33 cellular contexts compared by ENCODE assay signal in the genomic region with DNA sequence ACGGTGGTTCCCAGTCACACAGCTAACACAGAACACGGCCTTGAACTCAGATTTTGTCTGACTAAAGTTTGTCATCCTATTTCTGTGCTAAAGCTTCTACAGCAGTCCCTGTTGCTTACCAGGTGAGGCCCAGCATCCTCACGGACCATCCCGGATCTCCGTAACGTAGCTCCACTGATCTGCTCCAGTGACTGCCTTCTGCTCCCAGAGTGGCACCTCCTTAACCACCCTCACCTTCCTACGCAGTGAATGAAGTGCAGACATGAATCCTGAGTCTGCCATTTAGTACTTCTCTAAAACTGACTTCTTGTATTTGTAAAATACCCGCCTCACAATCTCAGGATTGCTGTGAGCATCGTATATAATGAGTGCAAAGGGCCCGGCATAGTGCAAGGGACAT.
"Had no signal": no experiment of that assay in that cellular context is flagged by ENCODE, and none has a peak within 500 bp of the region (broad histone marks: within the 10 kb centered on the region; RNA-seq: fewer than 3 reads in every experiment).

No MANE protein-coding gene starts in this region.

- H3K36me3 Mint-ChIP-seq: activated naive CD8-positive, alpha-beta T cell; WTC11 had no signal

- H3K27ac ChIP-seq: adrenal gland, body of pancreas, coronary artery, esophagus muscularis mucosa, foreskin keratinocyte, gastrocnemius medialis, VCaP had no signal

- H3K27me3 ChIP-seq: adrenal gland, body of pancreas, esophagus muscularis mucosa, gastrocnemius medialis, heart left ventricle had no signal

- H3K4me3 Mint-ChIP-seq: activated CD4-positive, alpha-beta memory T cell treated with anti-CD3 and anti-CD28 coated beads, Interleukin-2, amount 10 ng/mL, durations not matched to agents 7 days and 5 days; activated CD4-positive, alpha-beta T cell treated with anti-CD3 and anti-CD28 coated beads, Interleukin-2, amount 10 ng/mL, durations not matched to agents 7 days and 5 days; activated naive CD8-positive, alpha-beta T cell; activated T-cell treated with anti-CD3 and anti-CD28 coated beads, Interleukin-2, amount 50 U/mL, for 4 hours; activated T-helper 17 cell treated with anti-CD3 and anti-CD28 coated beads, Interleukin-2, amount 50 U/mL, for 72 hours; central memory CD8-positive, alpha-beta T cell; effector memory CD8-positive, alpha-beta T cell; T-helper 17 cell; T-helper 2 cell treated with Interferon-gamma antibody and Interleukin-4, amounts not matched to agents 5 μg/mL and 100 μg/mL, for 36 hours; WTC11 had no signal

- H3K36me3 ChIP-seq: adrenal gland, esophagus muscularis mucosa, gastrocnemius medialis, heart left ventricle had no signal

- H3K9me3 ChIP-seq: adrenal gland, body of pancreas, esophagus muscularis mucosa, gastrocnemius medialis, heart left ventricle had no signal

- ATAC-seq: activated T-cell treated with anti-CD3 and anti-CD28 coated beads, Interleukin-2, amount 50 U/mL, for 4 hours; activated T-helper 17 cell treated with anti-CD3 and anti-CD28 coated beads, Interleukin-2, amount 50 U/mL, for 72 hours; body of pancreas; effector memory CD8-positive, alpha-beta T cell; foreskin keratinocyte; gastrocnemius medialis; heart left ventricle; T-helper 17 cell; WTC11 had no signal

- H3K9me3 Mint-ChIP-seq: activated CD4-positive, alpha-beta memory T cell treated with anti-CD3 and anti-CD28 coated beads, Interleukin-2, amount 10 ng/mL, durations not matched to agents 7 days and 5 days; activated CD4-positive, alpha-beta T cell treated with anti-CD3 and anti-CD28 coated beads, Interleukin-2, amount 10 ng/mL, durations not matched to agents 7 days and 5 days; activated T-cell treated with anti-CD3 and anti-CD28 coated beads, Interleukin-2, amount 50 U/mL, for 4 hours; activated T-helper 17 cell treated with anti-CD3 and anti-CD28 coated beads, Interleukin-2, amount 50 U/mL, for 72 hours; central memory CD8-positive, alpha-beta T cell; effector memory CD8-positive, alpha-beta T cell; T-helper 2 cell treated with Interferon-gamma antibody and Interleukin-4, amounts not matched to agents 5 μg/mL and 100 μg/mL, for 36 hours; WTC11 had no signal

- H3K4me3 ChIP-seq: adrenal gland, body of pancreas, coronary artery, esophagus muscularis mucosa, gastrocnemius medialis had no signal

- H3K4me1 Mint-ChIP-seq: central memory CD8-positive, alpha-beta T cell; T-helper 17 cell; WTC11 had no signal

- H3K27ac Mint-ChIP-seq: activated CD4-positive, alpha-beta memory T cell treated with anti-CD3 and anti-CD28 coated beads, Interleukin-2, amount 10 ng/mL, durations not matched to agents 7 days and 5 days; activated CD4-positive, alpha-beta T cell treated with anti-CD3 and anti-CD28 coated beads, Interleukin-2, amount 10 ng/mL, durations not matched to agents 7 days and 5 days; activated naive CD8-positive, alpha-beta T cell; activated T-helper 17 cell treated with anti-CD3 and anti-CD28 coated beads, Interleukin-2, amount 50 U/mL, for 72 hours; effector memory CD8-positive, alpha-beta T cell; T-helper 17 cell; T-helper 2 cell treated with Interferon-gamma antibody and Interleukin-4, amounts not matched to agents 5 μg/mL and 100 μg/mL, for 36 hours; WTC11 had no signal

- H3K27me3 Mint-ChIP-seq: activated CD4-positive, alpha-beta memory T cell treated with anti-CD3 and anti-CD28 coated beads, Interleukin-2, amount 10 ng/mL, durations not matched to agents 7 days and 5 days had no signal

- H3K4me1 ChIP-seq: adrenal gland, body of pancreas, esophagus muscularis mucosa, foreskin keratinocyte, gastrocnemius medialis had no signal

- DNase-seq: activated CD4-positive, alpha-beta memory T cell treated with anti-CD3 and anti-CD28 coated beads, Interleukin-2, amount 10 ng/mL, durations not matched to agents 7 days and 5 days; activated CD4-positive, alpha-beta T cell treated with anti-CD3 and anti-CD28 coated beads for 1 hour; activated CD4-positive, alpha-beta T cell treated with anti-CD3 and anti-CD28 coated beads for 4 hours; activated CD4-positive, alpha-beta T cell treated with anti-CD3 and anti-CD28 coated beads, Interleukin-2, amount 10 ng/mL, durations not matched to agents 7 days and 5 days; activated CD4-positive, alpha-beta T cell treated with anti-CD3 and anti-CD28 coated beads, Interleukin-2, amount 50 U/mL, for 4 hours; activated effector memory CD4-positive, alpha-beta T cell treated with Interleukin-2 at 50 U/mL for 16 hours; activated gamma-delta T cell treated with Interleukin-2 at 50 U/mL for 16 hours; activated naive CD4-positive, alpha-beta T cell treated with anti-CD3 and anti-CD28 coated beads, Interleukin-2, amount 50 U/mL, for 16 hours; activated naive CD4-positive, alpha-beta T cell treated with Interleukin-2 at 50 U/mL for 16 hours; activated T-cell treated with anti-CD3 and anti-CD28 coated beads, Interleukin-2, amount 50 U/mL, for 4 hours; adrenal gland; amygdala; aorta; body of pancreas; dermis blood vessel endothelial cell; effector CD4-positive, alpha-beta T cell; effector memory CD8-positive, alpha-beta T cell; erythroblast; foreskin keratinocyte; gastrocnemius medialis; glutamatergic neuron; heart left ventricle; T-helper 1 cell; T-helper 17 cell; T1000 had no signal
